Comparison of ENCODE assay signal across 8 cellular contexts in the genomic region with DNA sequence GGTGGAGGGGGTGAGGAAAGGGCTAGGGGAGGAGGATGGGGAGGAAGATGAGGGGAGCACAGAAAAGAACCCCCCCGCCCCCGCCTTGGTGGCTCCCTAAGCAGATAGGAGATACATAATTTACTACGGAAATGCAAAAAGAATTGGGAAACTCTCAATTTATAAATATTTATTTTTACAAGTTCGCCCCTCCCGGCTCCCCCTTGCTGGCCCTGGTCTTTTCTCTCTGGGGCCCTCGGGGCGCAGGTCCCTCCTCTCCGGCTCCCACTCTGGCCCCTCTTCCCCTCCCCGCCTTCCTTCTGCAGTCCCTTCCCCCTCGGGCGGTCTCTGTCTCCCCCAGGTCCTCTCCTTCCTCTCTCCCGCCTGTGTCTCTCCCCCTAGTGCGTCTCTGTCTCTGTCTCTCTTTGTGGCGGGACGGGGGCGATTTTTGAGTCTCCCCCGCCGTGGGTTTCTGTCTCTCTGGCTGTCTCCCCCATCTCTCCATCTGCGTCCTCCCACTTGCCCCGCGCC.
DNase-seq lines count a peak whose midpoint lies in the region; ATAC-seq and TF ChIP-seq lines count a peak whose summit lies in the region.

No MANE protein-coding gene starts in this region.

- no peak for TF ChIP-seq POLR2A in adrenal gland (IDR thresholded peaks at IDR 0.05)

- H3K9ac ChIP-seq in stomach smooth muscle (ENCODE audit: low read length in 2 of 2), result peak overlapping the region in 1 of 2 donors; percentile 66

- H3K36me3 ChIP-seq in adrenal gland (replicated peaks in 1 of 2) (no peaks in the 10 kb centered on the region), stomach smooth muscle (ENCODE audit: control insufficient read depth in 2 of 2, insufficient read depth in 2 of 2, low read length in 2 of 2) (no peaks in the 10 kb centered on the region)

- peak; percentile 29 for DNase-seq in NCI-H2171 treated with DMSO at 0.1 percent for 48 hours (lab: John Stamatoyannopoulos, UW)
- DNase-seq in NCI-H2171 (lab: John Stamatoyannopoulos, UW), result no peak
- DNase-seq in adrenal gland, result no peak
- peak; percentile 51 for DNase-seq in iPS-NIHi7 (ENCODE audit: extremely low spot score)
- no peak for DNase-seq in MV-4-11 (lab: John Stamatoyannopoulos, UW)
- no peak for DNase-seq in SHP77 (lab: John Stamatoyannopoulos, UW)

- H3K4me1 ChIP-seq in adrenal gland (replicated peaks in 1 of 2), result peaks cover 0 to 16% of the 10 kb centered on the region in 2 donors
- H3K4me1 ChIP-seq in stomach smooth muscle (ENCODE audit: control insufficient read depth, insufficient read depth, low read length), result peaks cover 24% of the 10 kb centered on the region

- WGBS in adrenal gland, 4 donors, result 5 to 8% (median 6%) methylated on average over 21 of the region's 21 CpGs

- ATAC-seq in HG02852 (IDR thresholded peaks at IDR 0.05; ENCODE audit: unreplicated experiment), result no peak

- no peak for TF ChIP-seq CTCF in adrenal gland (IDR thresholded peaks at IDR 0.05)

- peaks cover 0 to 15% (median 0%) of the 10 kb centered on the region in 3 donors for H3K9me3 ChIP-seq in adrenal gland (replicated peaks in 1 of 3)
- peaks cover 0 to 11% of the 10 kb centered on the region in 2 donors for H3K9me3 ChIP-seq in stomach smooth muscle (ENCODE audit: control insufficient read depth in 2 of 2, low read length in 2 of 2)

- H3K27me3 ChIP-seq in adrenal gland (no peaks in the 10 kb centered on the region), stomach smooth muscle (ENCODE audit: control insufficient read depth in 1 of 2, insufficient read depth in 2 of 2, low read length in 2 of 2) (no peaks in the 10 kb centered on the region)

- H3K27ac ChIP-seq in adrenal gland (peak overlapping the region in 3 of 5 donors; percentile 15 to 71 (median 59)), stomach smooth muscle (ENCODE audit: low read length) (peak overlapping the region; percentile 41)

- intact Hi-C loops in adrenal gland (cut with DNase I), result no loop called here

- H3K4me3 ChIP-seq in adrenal gland (peak overlapping the region in 2 of 4 donors; percentile 16 to 55), stomach smooth muscle (ENCODE audit: low read length in 2 of 2) (peak overlapping the region; percentile 53 to 66)

Comparison
In these comparisons a context has a peak if more than half of its experiments do, and no peak if none do; other contexts are left out.
1. DNase-seq: peak in NCI-H2171 treated with DMSO at 0.1 percent for 48 hours (single experiment) and iPS-NIHi7 (single experiment); none in NCI-H2171 (single experiment), adrenal gland (0 of 7), MV-4-11 (single experiment) and SHP77 (0 of 2).